8 cellular contexts compared by ENCODE assay signal in the genomic region with DNA sequence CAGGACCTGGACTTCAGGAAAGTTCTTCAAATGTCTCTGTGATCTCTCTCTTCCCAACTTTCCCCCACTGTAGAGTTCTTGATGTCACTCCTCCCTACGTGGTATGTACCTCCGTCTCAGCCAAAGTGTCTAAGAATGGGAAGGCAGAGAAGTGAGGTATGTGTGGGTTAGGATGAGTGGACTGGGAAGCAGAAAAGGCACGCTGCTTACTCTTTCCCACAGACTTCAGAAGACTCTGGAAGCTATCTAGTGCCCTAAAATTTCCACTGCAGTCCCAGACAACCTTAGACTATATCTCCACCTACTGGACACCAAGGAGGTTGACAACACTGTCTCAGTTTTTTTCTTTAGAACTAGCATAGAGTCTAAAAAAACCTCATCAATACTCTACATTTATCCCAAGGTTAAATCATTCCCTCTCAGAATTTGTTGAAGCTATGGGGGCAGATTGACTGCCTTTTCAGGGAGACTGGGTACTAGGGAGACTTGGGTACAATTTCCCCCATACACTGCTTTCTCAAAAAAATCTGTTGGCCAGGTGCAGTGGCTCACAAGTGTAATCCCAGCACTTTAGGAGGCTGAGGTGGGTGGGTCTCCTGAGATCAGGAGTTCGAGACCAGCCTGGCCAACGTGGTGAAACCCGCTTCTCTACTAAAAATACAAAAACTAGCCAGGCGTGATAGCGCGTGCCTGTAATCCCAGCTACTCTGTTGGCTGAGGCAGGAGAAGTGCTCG. TPM values are rescaled to one million over a fixed set of nuclear protein-coding genes. Genes with fewer than 3 reads are reported as not detected.
A peak's percentile ranks its signal among the peaks of the same experiment; 100 is the strongest.
DNase-seq lines count a peak whose midpoint lies in the region; ATAC-seq and TF ChIP-seq lines count a peak whose summit lies in the region.

No MANE protein-coding gene starts in this region.

- H3K9me3 ChIP-seq in osteoblast (ENCODE audit: low read depth, low read length) = no peaks in the 10 kb centered on the region

- no peak overlapping the region for H3K4me3 ChIP-seq in BJ (ENCODE audit: low read depth, low read length)
- H3K4me3 ChIP-seq in fibroblast of pulmonary artery (replicated peaks; ENCODE audit: low read depth, low read length) = no peak overlapping the region
- no peak overlapping the region for H3K4me3 ChIP-seq in osteoblast (ENCODE audit: insufficient read depth, low read length)

- no peaks in the 10 kb centered on the region for H3K79me2 ChIP-seq in osteoblast (ENCODE audit: insufficient read depth, low read length)

- CTCF ChIA-PET in BJ (lab: Yijun Ruan, JAX) = interaction anchor here (0.6 to 32.5 kb wide), 31 partner anchors 7 to 219 kb away, joined by 3 to 643 read pairs (median 8); partner anchors contain the start of genes ITGA5 and ZNF385A

- ATAC-seq in GM18858 (IDR thresholded peaks at IDR 0.05; ENCODE audit: unreplicated experiment) = peak; percentile 44
- no peak for ATAC-seq in HG02571 (IDR thresholded peaks at IDR 0.05; ENCODE audit: unreplicated experiment)

- H3K36me3 ChIP-seq in BJ (ENCODE audit: control insufficient read depth, insufficient read depth, low read length) = no peaks in the 10 kb centered on the region
- H3K36me3 ChIP-seq in osteoblast (ENCODE audit: insufficient read depth, low read length) = no peaks in the 10 kb centered on the region

- peaks cover 7% of the 10 kb centered on the region for H3K4me1 ChIP-seq in osteoblast (ENCODE audit: insufficient read depth, low read length)

- DNase-seq in BJ (ENCODE audit: low read depth) = peak; percentile 27
- peak; percentile 61 for DNase-seq in NCI-H1694 treated with DMSO at 0.1 percent for 48 hours (lab: John Stamatoyannopoulos, UW)
- DNase-seq in UCSD-AML1 (lab: John Stamatoyannopoulos, UW; ENCODE audit: unreplicated experiment) = peak; percentile 27
- peak; percentile 84 for DNase-seq in fibroblast of pulmonary artery (ENCODE audit: low read depth)
- peak; percentile 88 for DNase-seq in osteoblast (ENCODE audit: insufficient read length, low spot score, missing footprints)
- no peak for DNase-seq in activated CD4-positive, CD25-positive, alpha-beta regulatory T cell treated with anti-CD3 and anti-CD28 coated beads, Interleukin-2, amount 50 U/mL, for 72 hours

- H3K27me3 ChIP-seq in BJ (ENCODE audit: control insufficient read depth, insufficient read depth, low read length) (peaks cover 4% of the 10 kb centered on the region; the same call in 1 of the 2 replicates), osteoblast (ENCODE audit: insufficient read depth, low read length) (peaks cover 2% of the 10 kb centered on the region)

- H4K20me1 ChIP-seq in osteoblast (ENCODE audit: insufficient read depth, low read length) = no peaks in the 10 kb centered on the region

- TF ChIP-seq CTCF in BJ (IDR thresholded peaks at IDR 0.05; ENCODE audit: insufficient read depth, low read depth, low read length) (peak; percentile 79), fibroblast of pulmonary artery (IDR thresholded peaks at IDR 0.05; ENCODE audit: low read length, missing control alignments) (peak; percentile 89), osteoblast (IDR thresholded peaks at IDR 0.05; ENCODE audit: extremely low read depth, low read depth, low read length) (peak; percentile 83)

- H2AFZ ChIP-seq in osteoblast (ENCODE audit: low read length) = no peak overlapping the region

- H3K27ac ChIP-seq in osteoblast (ENCODE audit: low read depth, low read length) = peak overlapping the region; percentile 34

- H3K4me2 ChIP-seq in osteoblast (ENCODE audit: insufficient read depth, low read length) = peak overlapping the region; percentile 3

- POLR2A ChIA-PET in BJ (lab: Charles Lee) = interaction anchor here (0.6 to 1.0 kb wide), 2 partner anchors 40 to 1433 kb away, joined by 3 to 5 read pairs; no protein-coding TSS in a partner anchor

RNA-seq across cellular contexts. Expression of gene ITGA5, which starts 20.6 kb away (rescaled TPM):
- polyA plus RNA-seq in BJ (2011; rRNA removed) = 170 and 375 TPM in 2 replicates
- 199 and 236 TPM in 2 replicates for polyA minus RNA-seq in BJ (2011; rRNA and poly(A)+ RNA removed)
- 336 and 401 TPM in 2 replicates for total RNA-seq in osteoblast

RNA-seq across cellular contexts. Expression of gene GTSF1, which starts 33.7 kb away (rescaled TPM):
- not detected in 2 replicates for polyA plus RNA-seq in BJ (2011; rRNA removed)
- polyA minus RNA-seq in BJ (2011; rRNA and poly(A)+ RNA removed) = not detected in 2 replicates
- not detected in 2 replicates for total RNA-seq in osteoblast

RNA-seq across cellular contexts. Expression of gene ZNF385A, which starts 55.2 kb away (rescaled TPM):
- polyA plus RNA-seq in BJ (2011; rRNA removed) = 0.92 and 0.96 TPM in 2 replicates
- polyA minus RNA-seq in BJ (2011; rRNA and poly(A)+ RNA removed) = 1.1 and 1.2 TPM in 2 replicates
- 0.72 and 0.88 TPM in 2 replicates for total RNA-seq in osteoblast

RNA-seq across cellular contexts. Expression of gene NCKAP1L, which starts 57.9 kb away (rescaled TPM):
- polyA plus RNA-seq in BJ (2011; rRNA removed) = 0.06 TPM in 1 of 2 replicates, not detected in the other
- 0.41 TPM in 1 of 2 replicates, not detected in the other for polyA minus RNA-seq in BJ (2011; rRNA and poly(A)+ RNA removed)
- under 0.01 and 0.36 TPM in 2 replicates for total RNA-seq in osteoblast
